ENCODE assay signal across 17 cellular contexts in genomic region chr3:152360966-152361365, GRCh38.
A peak's percentile ranks its signal among the peaks of the same experiment; 100 is the strongest.
DNase-seq lines count a peak whose midpoint lies in the region; ATAC-seq and TF ChIP-seq lines count a peak whose summit lies in the region.
"Had no signal": no experiment of that assay in that cellular context is flagged by ENCODE, and none has a peak within 500 bp of the region (broad histone marks: within the 10 kb centered on the region; RNA-seq: fewer than 3 reads in every experiment).

No MANE protein-coding gene starts in this region.

- H3K4me3 Mint-ChIP-seq in activated naive CD4-positive, alpha-beta T cell treated with anti-CD3 and anti-CD28 coated beads, Interleukin-2, amount 10 ng/mL, durations not matched to agents 7 days and 5 days = no peak overlapping the region
- H3K4me3 Mint-ChIP-seq in activated CD8-positive, alpha-beta T cell treated with anti-CD3 and anti-CD28 coated beads, Interleukin-2, amount 10 ng/mL, durations not matched to agents 7 days and 5 days = no peak overlapping the region
- H3K4me3 Mint-ChIP-seq in naive B cell = no peak overlapping the region

- DNase-seq in activated naive CD4-positive, alpha-beta T cell treated with anti-CD3 and anti-CD28 coated beads, Interleukin-2, amount 50 U/mL, for 72 hours (ENCODE audit: low spot score in 2 of 2) = no peak
- DNase-seq in activated naive CD4-positive, alpha-beta T cell treated with anti-CD3 and anti-CD28 coated beads, Interleukin-2, amount 10 ng/mL, durations not matched to agents 7 days and 5 days = no peak
- no peak for DNase-seq in activated CD8-positive, alpha-beta T cell treated with anti-CD3 and anti-CD28 coated beads, Interleukin-2, amount 10 ng/mL, durations not matched to agents 7 days and 5 days
- DNase-seq in naive B cell (no peak), substantia nigra (lab: John Stamatoyannopoulos, UW) (no peak), esophagus muscularis mucosa (ENCODE audit: extremely low spot score) (no peak)
- DNase-seq: COR-L47, DND-41, hippocampal formation, lower lobe of right lung, NCI-H748 treated with DMSO at 0.1 percent for 48 hours, posterior cingulate gyrus, stomach, trophoblast cell had no signal

- CTCF ChIA-PET in activated naive CD4-positive, alpha-beta T cell treated with anti-CD3 and anti-CD28 coated beads, Interleukin-2, amount 10 ng/mL, durations not matched to agents 7 days and 5 days (lab: Charles Lee) = no interaction called here
- CTCF ChIA-PET in activated CD8-positive, alpha-beta T cell treated with anti-CD3 and anti-CD28 coated beads, Interleukin-2, amount 10 ng/mL, durations not matched to agents 7 days and 5 days (lab: Charles Lee) = interaction anchor here (1.0 kb wide), 1 partner anchor 111 kb away, joined by 3 read pairs; no protein-coding TSS in a partner anchor

- peaks cover 12 to 55% of the 10 kb centered on the region in 2 donors for H3K36me3 Mint-ChIP-seq in activated naive CD4-positive, alpha-beta T cell treated with anti-CD3 and anti-CD28 coated beads, Interleukin-2, amount 50 U/mL, for 72 hours
- H3K36me3 Mint-ChIP-seq in activated naive CD4-positive, alpha-beta T cell treated with anti-CD3 and anti-CD28 coated beads, Interleukin-2, amount 10 ng/mL, durations not matched to agents 7 days and 5 days = peaks cover 43% of the 10 kb centered on the region
- peaks cover 67% of the 10 kb centered on the region for H3K36me3 Mint-ChIP-seq in activated CD8-positive, alpha-beta T cell treated with anti-CD3 and anti-CD28 coated beads, Interleukin-2, amount 10 ng/mL, durations not matched to agents 7 days and 5 days (ENCODE audit: low read depth)
- peaks cover 22 to 29% of the 10 kb centered on the region in 2 donors for H3K36me3 Mint-ChIP-seq in naive B cell

- POLR2A ChIA-PET in activated CD8-positive, alpha-beta T cell treated with anti-CD3 and anti-CD28 coated beads, Interleukin-2, amount 10 ng/mL, durations not matched to agents 7 days and 5 days (lab: Charles Lee) = no interaction called here

- H3K4me1 ChIP-seq in esophagus muscularis mucosa = peaks cover 75 to 96% (median 93%) of the 10 kb centered on the region in 4 donors

- WGBS in esophagus muscularis mucosa = 96% methylated on average over 1 of the region's 1 CpG

- no peak for TF ChIP-seq POLR2A in esophagus muscularis mucosa (IDR thresholded peaks at IDR 0.05; ENCODE audit: low read depth)

- TF ChIP-seq CTCF in esophagus muscularis mucosa (IDR thresholded peaks at IDR 0.05) = no peak

- no peaks in the 10 kb centered on the region for H3K36me3 ChIP-seq in esophagus muscularis mucosa
- H3K36me3 ChIP-seq: lower lobe of right lung, stomach had no signal

- no peak overlapping the region for H3K4me3 ChIP-seq in esophagus muscularis mucosa
- H3K4me3 ChIP-seq: K562, lower lobe of right lung, stomach had no signal

- H3K4me1 Mint-ChIP-seq in activated naive CD4-positive, alpha-beta T cell treated with anti-CD3 and anti-CD28 coated beads, Interleukin-2, amount 10 ng/mL, durations not matched to agents 7 days and 5 days = peaks cover 41% of the 10 kb centered on the region
- peaks cover 43% of the 10 kb centered on the region for H3K4me1 Mint-ChIP-seq in activated CD8-positive, alpha-beta T cell treated with anti-CD3 and anti-CD28 coated beads, Interleukin-2, amount 10 ng/mL, durations not matched to agents 7 days and 5 days (ENCODE audit: low read depth)
- peaks cover 46 to 65% (median 61%) of the 10 kb centered on the region in 3 donors for H3K4me1 Mint-ChIP-seq in naive B cell

- H3K27ac Mint-ChIP-seq in activated naive CD4-positive, alpha-beta T cell treated with anti-CD3 and anti-CD28 coated beads, Interleukin-2, amount 50 U/mL, for 72 hours = peak overlapping the region; percentile 10 to 59
- H3K27ac Mint-ChIP-seq in activated naive CD4-positive, alpha-beta T cell treated with anti-CD3 and anti-CD28 coated beads, Interleukin-2, amount 10 ng/mL, durations not matched to agents 7 days and 5 days = no peak overlapping the region
- H3K27ac Mint-ChIP-seq in activated CD8-positive, alpha-beta T cell treated with anti-CD3 and anti-CD28 coated beads, Interleukin-2, amount 10 ng/mL, durations not matched to agents 7 days and 5 days = peak overlapping the region; percentile 4
- H3K27ac Mint-ChIP-seq in naive B cell = peak overlapping the region in 4 of 6 donors; percentile 64 to 83 (median 72)

- H3K9me3 ChIP-seq in esophagus muscularis mucosa = no peaks in the 10 kb centered on the region
- H3K9me3 ChIP-seq: lower lobe of right lung, stomach had no signal

- no peak for TF ChIP-seq EP300 in esophagus muscularis mucosa (IDR thresholded peaks at IDR 0.05)

- no peaks in the 10 kb centered on the region for H3K27me3 Mint-ChIP-seq in activated naive CD4-positive, alpha-beta T cell treated with anti-CD3 and anti-CD28 coated beads, Interleukin-2, amount 10 ng/mL, durations not matched to agents 7 days and 5 days
- no peaks in the 10 kb centered on the region for H3K27me3 Mint-ChIP-seq in activated CD8-positive, alpha-beta T cell treated with anti-CD3 and anti-CD28 coated beads, Interleukin-2, amount 10 ng/mL, durations not matched to agents 7 days and 5 days (ENCODE audit: low read depth)
- H3K27me3 Mint-ChIP-seq in naive B cell = no peaks in the 10 kb centered on the region

- ATAC-seq in activated naive CD4-positive, alpha-beta T cell treated with anti-CD3 and anti-CD28 coated beads, Interleukin-2, amount 50 U/mL, for 72 hours = peak in 1 of 2 donors; percentile 23
- ATAC-seq in activated CD8-positive, alpha-beta T cell treated with anti-CD3 and anti-CD28 coated beads, Interleukin-2, amount 10 ng/mL, durations not matched to agents 7 days and 5 days = no peak
- no peak for ATAC-seq in naive B cell (ENCODE audit: low read depth in 2 of 2)
- no peak for ATAC-seq in GM18858 (IDR thresholded peaks at IDR 0.05; ENCODE audit: unreplicated experiment)
- ATAC-seq in GM21825 (IDR thresholded peaks at IDR 0.05; ENCODE audit: unreplicated experiment) = no peak
- ATAC-seq: K562, lower lobe of right lung had no signal

- no peaks in the 10 kb centered on the region for H3K27me3 ChIP-seq in esophagus muscularis mucosa
- H3K27me3 ChIP-seq: stomach had no signal

- H3K9me3 Mint-ChIP-seq in activated naive CD4-positive, alpha-beta T cell treated with anti-CD3 and anti-CD28 coated beads, Interleukin-2, amount 50 U/mL, for 72 hours = no peaks in the 10 kb centered on the region
- H3K9me3 Mint-ChIP-seq in activated naive CD4-positive, alpha-beta T cell treated with anti-CD3 and anti-CD28 coated beads, Interleukin-2, amount 10 ng/mL, durations not matched to agents 7 days and 5 days = no peaks in the 10 kb centered on the region
- H3K9me3 Mint-ChIP-seq in activated CD8-positive, alpha-beta T cell treated with anti-CD3 and anti-CD28 coated beads, Interleukin-2, amount 10 ng/mL, durations not matched to agents 7 days and 5 days (ENCODE audit: insufficient read depth) = no peaks in the 10 kb centered on the region
- no peaks in the 10 kb centered on the region for H3K9me3 Mint-ChIP-seq in naive B cell

- H3K27ac ChIP-seq in substantia nigra (ENCODE audit: low read depth, low read length, poor library complexity, severe bottlenecking) = peak overlapping the region; percentile 78
- H3K27ac ChIP-seq in esophagus muscularis mucosa (replicated peaks in 1 of 4) = peak overlapping the region in 2 of 4 donors; percentile 20 to 28
- H3K27ac ChIP-seq: lower lobe of right lung, stomach had no signal

- intact Hi-C loops in esophagus muscularis mucosa (cut with DNase I) = no loop called here
